Comparison of ENCODE assay signal across 1 cellular context in genomic region chr10:99521474-99522077, GRCh38.
TF ChIP-seq lines count a peak whose summit lies in the region.

No MANE protein-coding gene starts in this region.

TF ChIP-seq in H1, 55 proteins besides CTCF, POLR2A, EP300 and RAD21:
- TF ChIP-seq YY1 (IDR thresholded peaks at IDR 0.05; ENCODE audit: low read depth, low read length) (no peak), EZH2 (IDR thresholded peaks at IDR 0.05; ENCODE audit: low read depth, low read length, severe bottlenecking) (peak; percentile 45), SUZ12 (IDR thresholded peaks at IDR 0.05; ENCODE audit: low read length) (peak; percentile 68; the same call in 1 of the 2 replicates), RNF2 (IDR thresholded peaks at IDR 0.05; ENCODE audit: borderline replicate concordance, low read depth, low read length, missing control alignments, poor library complexity, severe bottlenecking) (peak; percentile 69), TCF12 (IDR thresholded peaks at IDR 0.05; ENCODE audit: low read depth, low read length) (0 out of 2 replicates have a peak, but pooled peaks have one; percentile 4), EGR1 (IDR thresholded peaks at IDR 0.05; ENCODE audit: borderline replicate concordance, low read depth, low read length) (no peak)
TF ChIP-seq in H1: peak in this region for 4.
